Comparison of ENCODE assay signal across 17 cellular contexts in the genomic region with DNA sequence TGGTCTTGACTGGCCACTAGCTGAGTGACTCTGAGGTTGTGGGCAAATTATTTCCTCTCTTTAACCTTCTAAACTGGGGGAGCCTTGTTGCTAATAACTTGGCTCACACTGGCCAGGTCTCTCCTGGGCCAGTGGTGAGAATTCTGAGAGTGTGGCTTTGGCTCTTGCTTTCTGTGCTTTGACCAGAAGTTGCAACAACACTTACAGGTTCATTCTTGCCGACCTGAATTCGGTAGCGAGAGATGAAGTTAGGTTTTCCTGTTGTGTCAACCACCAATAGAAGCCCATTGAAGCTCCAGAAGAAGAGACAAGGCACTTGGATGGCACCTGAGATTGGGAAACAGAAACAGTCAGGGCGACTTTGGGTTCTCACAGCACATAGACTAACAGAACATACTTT. TPM values are rescaled to one million over a fixed set of nuclear protein-coding genes. Genes with fewer than 3 reads are reported as not detected.
DNase-seq lines count a peak whose midpoint lies in the region; ATAC-seq and TF ChIP-seq lines count a peak whose summit lies in the region.
"Had no signal": no experiment of that assay in that cellular context is flagged by ENCODE, and none has a peak within 500 bp of the region (broad histone marks: within the 10 kb centered on the region; RNA-seq: fewer than 3 reads in every experiment).

No MANE protein-coding gene starts in this region.

- POLR2A ChIA-PET in OCI-LY7 (lab: Charles Lee) = no interaction called here

- BruUV-seq in OCI-LY7 (replicated peaks; lab: Mats Ljungman, UMichigan) = no TSS peak

- H3K4me1 Mint-ChIP-seq in activated CD8-positive, alpha-beta memory T cell treated with anti-CD3 and anti-CD28 coated beads, Interleukin-2, amount 10 ng/mL, durations not matched to agents 7 days and 5 days = peaks cover 35% of the 10 kb centered on the region
- peaks cover 31% of the 10 kb centered on the region for H3K4me1 Mint-ChIP-seq in stimulated activated effector memory CD8-positive, alpha-beta T cell treated with anti-CD3 and anti-CD28 coated beads, Interleukin-12 subunit alpha, Interleukin-12 subunit beta, amount 100 ng/mL, for 72 hours

- H3K4me2 ChIP-seq in OCI-LY7 (ENCODE audit: low read length) = no peak overlapping the region

- no peak for DNase-seq in activated CD8-positive, alpha-beta memory T cell treated with anti-CD3 and anti-CD28 coated beads, Interleukin-2, amount 10 ng/mL, durations not matched to agents 7 days and 5 days
- no peak for DNase-seq in activated CD8-positive, alpha-beta memory T cell treated with anti-CD3 and anti-CD28 coated beads, Interleukin-2, amount 50 U/mL, for 48 hours
- no peak for DNase-seq in RWPE2 (ENCODE audit: low spot score)
- peak; percentile 73 for DNase-seq in epithelial cell of esophagus (ENCODE audit: low read depth)
- no peak for DNase-seq in stimulated activated effector memory CD8-positive, alpha-beta T cell treated with anti-CD3 and anti-CD28 coated beads, Interleukin-12 subunit alpha, Interleukin-12 subunit beta, amount 100 ng/mL, for 72 hours (ENCODE audit: low spot score in 2 of 2)
- no peak for DNase-seq in AG08395 (ENCODE audit: low spot score)
- no peak for DNase-seq in OCI-LY7 (ENCODE audit: low spot score)
- DNase-seq: anterior cingulate cortex; erythroblast; NCI-H1694 treated with DMSO at 0.1 percent for 48 hours; NCI-H345; stimulated activated CD4-positive, alpha-beta T cell treated with anti-CD3 and anti-CD28 coated beads, Interleukin-4, amount 100 ng/mL, for 1 hour; tibial artery had no signal

- no peak overlapping the region for H3K4me3 Mint-ChIP-seq in activated CD8-positive, alpha-beta memory T cell treated with anti-CD3 and anti-CD28 coated beads, Interleukin-2, amount 10 ng/mL, durations not matched to agents 7 days and 5 days
- H3K4me3 Mint-ChIP-seq in stimulated activated effector memory CD8-positive, alpha-beta T cell treated with anti-CD3 and anti-CD28 coated beads, Interleukin-12 subunit alpha, Interleukin-12 subunit beta, amount 100 ng/mL, for 72 hours = no peak overlapping the region

- H3K9me3 ChIP-seq in RWPE2 (ENCODE audit: severe bottlenecking) (no peaks in the 10 kb centered on the region), OCI-LY7 (ENCODE audit: low read length) (no peaks in the 10 kb centered on the region)
- H3K9me3 ChIP-seq: sigmoid colon, tibial artery had no signal

- peak overlapping the region; percentile 76 for H3K27ac Mint-ChIP-seq in activated CD8-positive, alpha-beta memory T cell treated with anti-CD3 and anti-CD28 coated beads, Interleukin-2, amount 10 ng/mL, durations not matched to agents 7 days and 5 days
- H3K27ac Mint-ChIP-seq in stimulated activated effector memory CD8-positive, alpha-beta T cell treated with anti-CD3 and anti-CD28 coated beads, Interleukin-12 subunit alpha, Interleukin-12 subunit beta, amount 100 ng/mL, for 72 hours = peak overlapping the region; percentile 84

- H3K27me3 ChIP-seq in RWPE2 (ENCODE audit: insufficient read depth, poor library complexity, severe bottlenecking) = no peaks in the 10 kb centered on the region
- H3K27me3 ChIP-seq: sigmoid colon, tibial artery had no signal

- no peaks in the 10 kb centered on the region for H3K9me3 Mint-ChIP-seq in activated CD8-positive, alpha-beta memory T cell treated with anti-CD3 and anti-CD28 coated beads, Interleukin-2, amount 10 ng/mL, durations not matched to agents 7 days and 5 days (ENCODE audit: low read depth)
- H3K9me3 Mint-ChIP-seq in stimulated activated effector memory CD8-positive, alpha-beta T cell treated with anti-CD3 and anti-CD28 coated beads, Interleukin-12 subunit alpha, Interleukin-12 subunit beta, amount 100 ng/mL, for 72 hours = no peaks in the 10 kb centered on the region

- H3K9me2 ChIP-seq in OCI-LY7 (ENCODE audit: insufficient read depth, low read length) = no peaks in the 10 kb centered on the region

- CTCF ChIA-PET in activated CD8-positive, alpha-beta memory T cell treated with anti-CD3 and anti-CD28 coated beads, Interleukin-2, amount 10 ng/mL, durations not matched to agents 7 days and 5 days (lab: Charles Lee) = interaction anchor here (2.1 kb wide), 1 partner anchor 180 kb away, joined by 6 read pairs; no protein-coding TSS in a partner anchor
- CTCF ChIA-PET in OCI-LY7 (lab: Charles Lee; ENCODE audit: unreplicated experiment) = no interaction called here

- H3K27ac ChIP-seq in RWPE2 (ENCODE audit: poor library complexity, severe bottlenecking) (peak overlapping the region; percentile 90), OCI-LY7 (ENCODE audit: low read depth, low read length, poor library complexity, severe bottlenecking) (no peak overlapping the region)
- H3K27ac ChIP-seq: SK-N-MC, tibial artery, VCaP had no signal

- no peak overlapping the region for H3K4me3 ChIP-seq in RWPE2 (ENCODE audit: severe bottlenecking)
- no peak overlapping the region for H3K4me3 ChIP-seq in epithelial cell of esophagus (ENCODE audit: low read length)
- no peak overlapping the region for H3K4me3 ChIP-seq in OCI-LY7 (ENCODE audit: low read depth, low read length, poor library complexity, severe bottlenecking)
- H3K4me3 ChIP-seq: sigmoid colon, SK-N-MC, tibial artery had no signal

- TF ChIP-seq CTCF in RWPE2 (IDR thresholded peaks at IDR 0.05; ENCODE audit: poor library complexity, severe bottlenecking) (no peak), epithelial cell of esophagus (IDR thresholded peaks at IDR 0.05; ENCODE audit: insufficient read depth, low read depth, low read length, missing control alignments) (no peak), OCI-LY7 (conservative IDR thresholded peaks at IDR 0.05; ENCODE audit: low read length) (no peak)

- no peaks in the 10 kb centered on the region for H3K27me3 Mint-ChIP-seq in activated CD8-positive, alpha-beta memory T cell treated with anti-CD3 and anti-CD28 coated beads, Interleukin-2, amount 10 ng/mL, durations not matched to agents 7 days and 5 days

- H3K79me2 ChIP-seq in OCI-LY7 (ENCODE audit: insufficient read depth, low read depth, low read length) = no peaks in the 10 kb centered on the region

- H3K36me3 ChIP-seq in RWPE2 (ENCODE audit: low read depth) (no peaks in the 10 kb centered on the region; the same call in 1 of the 2 replicates), OCI-LY7 (ENCODE audit: insufficient read depth, low read length) (peaks cover 60% of the 10 kb centered on the region)

- intact Hi-C loops in OCI-LY7 (cut with micrococcal nuclease; ENCODE audit: unreplicated experiment) = no loop called here

- ATAC-seq in activated CD8-positive, alpha-beta memory T cell treated with anti-CD3 and anti-CD28 coated beads, Interleukin-2, amount 10 ng/mL, durations not matched to agents 7 days and 5 days = no peak
- no peak for ATAC-seq in RWPE2 (ENCODE audit: low read depth)
- ATAC-seq in stimulated activated effector memory CD8-positive, alpha-beta T cell treated with anti-CD3 and anti-CD28 coated beads, Interleukin-12 subunit alpha, Interleukin-12 subunit beta, amount 100 ng/mL, for 72 hours = no peak
- ATAC-seq in GM18517 (IDR thresholded peaks at IDR 0.05; ENCODE audit: unreplicated experiment) = no peak

- H3K4me1 ChIP-seq in RWPE2 (ENCODE audit: insufficient read depth, poor library complexity, severe bottlenecking) (peaks cover 49% of the 10 kb centered on the region), OCI-LY7 (ENCODE audit: insufficient read depth, low read length, poor library complexity, severe bottlenecking) (no peaks in the 10 kb centered on the region)

- H3K36me3 Mint-ChIP-seq in activated CD8-positive, alpha-beta memory T cell treated with anti-CD3 and anti-CD28 coated beads, Interleukin-2, amount 10 ng/mL, durations not matched to agents 7 days and 5 days = peaks cover 9% of the 10 kb centered on the region
- H3K36me3 Mint-ChIP-seq in stimulated activated effector memory CD8-positive, alpha-beta T cell treated with anti-CD3 and anti-CD28 coated beads, Interleukin-12 subunit alpha, Interleukin-12 subunit beta, amount 100 ng/mL, for 72 hours = peaks cover 22% of the 10 kb centered on the region

- no peaks in the 10 kb centered on the region for H4K20me1 ChIP-seq in OCI-LY7 (ENCODE audit: insufficient read depth, low read length)

- no peak overlapping the region for H2AFZ ChIP-seq in OCI-LY7 (ENCODE audit: low read length)

RNA-seq across cellular contexts. Expression of a gene that starts 19.8 kb away (rescaled TPM):
- total RNA-seq in activated CD8-positive, alpha-beta memory T cell treated with anti-CD3 and anti-CD28 coated beads, Interleukin-2, amount 10 ng/mL, durations not matched to agents 7 days and 5 days = not detected
- total RNA-seq in OCI-LY7 (2014; rRNA removed; shearing (Covaris generic)) = 0.13 TPM in 2 replicates
- 0.10 and 0.28 TPM in 2 replicates for total RNA-seq in OCI-LY7 (2022)

RNA-seq across cellular contexts. Expression of a gene that starts 27.8 kb away (rescaled TPM):
- 10 to 100 TPM; 61.6 to 62.4 TPM for total RNA-seq in activated CD8-positive, alpha-beta memory T cell treated with anti-CD3 and anti-CD28 coated beads, Interleukin-2, amount 10 ng/mL, durations not matched to agents 7 days and 5 days
- 52.4 and 53.6 TPM in 2 replicates for total RNA-seq in OCI-LY7 (2014; rRNA removed; shearing (Covaris generic))
- total RNA-seq in OCI-LY7 (2022) = 79.4 and 85.3 TPM in 2 replicates
